8 cellular contexts compared by ENCODE assay signal in genomic region chr3:26264708-26265107, GRCh38.
"Had no signal": no experiment of that assay in that cellular context is flagged by ENCODE, and none has a peak within 500 bp of the region (broad histone marks: within the 10 kb centered on the region; RNA-seq: fewer than 3 reads in every experiment).

No MANE protein-coding gene starts in this region.

- H3K4me2 ChIP-seq: KMS-11 had no signal

- H3K27ac ChIP-seq: HL-60, KMS-11 had no signal

- H3K36me3 Mint-ChIP-seq: IgD-negative memory B cell had no signal

- H3K4me3 Mint-ChIP-seq: IgD-negative memory B cell had no signal

- ATAC-seq: HepG2, K562 had no signal

- H3K4me3 ChIP-seq: K562 had no signal

- H3K27ac Mint-ChIP-seq: IgD-negative memory B cell had no signal

- DNase-seq: IMR-90, KBM-7, KG1 had no signal

- H3K27me3 Mint-ChIP-seq: IgD-negative memory B cell had no signal

- H3K4me1 Mint-ChIP-seq: IgD-negative memory B cell had no signal
